Comparison of ENCODE assay signal across 1 cellular context in the genomic region with DNA sequence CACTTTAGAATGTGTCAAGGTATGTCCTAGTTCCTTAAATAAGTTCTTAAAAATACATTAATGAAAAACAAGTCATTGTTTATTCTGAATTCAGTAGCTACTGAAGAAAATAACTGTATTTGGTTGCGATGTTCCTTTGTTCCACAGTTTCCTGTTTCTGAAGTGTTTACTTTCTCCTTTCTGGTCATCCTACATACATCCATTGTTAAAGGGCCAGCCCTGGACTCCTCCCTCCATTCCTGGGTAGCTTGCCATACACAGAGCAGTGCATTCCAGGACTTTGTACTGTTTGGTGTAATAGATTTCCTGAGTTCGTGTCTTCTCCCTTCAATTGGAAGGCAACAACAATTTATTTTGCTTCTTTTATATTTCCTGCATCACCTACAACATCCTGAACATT.
TF ChIP-seq lines count a peak whose summit lies in the region.

No MANE protein-coding gene starts in this region.

TF ChIP-seq in HepG2, 621 proteins besides CTCF, POLR2A, EP300 and RAD21 (continued from another document):
- TF ChIP-seq, protein P1, sequence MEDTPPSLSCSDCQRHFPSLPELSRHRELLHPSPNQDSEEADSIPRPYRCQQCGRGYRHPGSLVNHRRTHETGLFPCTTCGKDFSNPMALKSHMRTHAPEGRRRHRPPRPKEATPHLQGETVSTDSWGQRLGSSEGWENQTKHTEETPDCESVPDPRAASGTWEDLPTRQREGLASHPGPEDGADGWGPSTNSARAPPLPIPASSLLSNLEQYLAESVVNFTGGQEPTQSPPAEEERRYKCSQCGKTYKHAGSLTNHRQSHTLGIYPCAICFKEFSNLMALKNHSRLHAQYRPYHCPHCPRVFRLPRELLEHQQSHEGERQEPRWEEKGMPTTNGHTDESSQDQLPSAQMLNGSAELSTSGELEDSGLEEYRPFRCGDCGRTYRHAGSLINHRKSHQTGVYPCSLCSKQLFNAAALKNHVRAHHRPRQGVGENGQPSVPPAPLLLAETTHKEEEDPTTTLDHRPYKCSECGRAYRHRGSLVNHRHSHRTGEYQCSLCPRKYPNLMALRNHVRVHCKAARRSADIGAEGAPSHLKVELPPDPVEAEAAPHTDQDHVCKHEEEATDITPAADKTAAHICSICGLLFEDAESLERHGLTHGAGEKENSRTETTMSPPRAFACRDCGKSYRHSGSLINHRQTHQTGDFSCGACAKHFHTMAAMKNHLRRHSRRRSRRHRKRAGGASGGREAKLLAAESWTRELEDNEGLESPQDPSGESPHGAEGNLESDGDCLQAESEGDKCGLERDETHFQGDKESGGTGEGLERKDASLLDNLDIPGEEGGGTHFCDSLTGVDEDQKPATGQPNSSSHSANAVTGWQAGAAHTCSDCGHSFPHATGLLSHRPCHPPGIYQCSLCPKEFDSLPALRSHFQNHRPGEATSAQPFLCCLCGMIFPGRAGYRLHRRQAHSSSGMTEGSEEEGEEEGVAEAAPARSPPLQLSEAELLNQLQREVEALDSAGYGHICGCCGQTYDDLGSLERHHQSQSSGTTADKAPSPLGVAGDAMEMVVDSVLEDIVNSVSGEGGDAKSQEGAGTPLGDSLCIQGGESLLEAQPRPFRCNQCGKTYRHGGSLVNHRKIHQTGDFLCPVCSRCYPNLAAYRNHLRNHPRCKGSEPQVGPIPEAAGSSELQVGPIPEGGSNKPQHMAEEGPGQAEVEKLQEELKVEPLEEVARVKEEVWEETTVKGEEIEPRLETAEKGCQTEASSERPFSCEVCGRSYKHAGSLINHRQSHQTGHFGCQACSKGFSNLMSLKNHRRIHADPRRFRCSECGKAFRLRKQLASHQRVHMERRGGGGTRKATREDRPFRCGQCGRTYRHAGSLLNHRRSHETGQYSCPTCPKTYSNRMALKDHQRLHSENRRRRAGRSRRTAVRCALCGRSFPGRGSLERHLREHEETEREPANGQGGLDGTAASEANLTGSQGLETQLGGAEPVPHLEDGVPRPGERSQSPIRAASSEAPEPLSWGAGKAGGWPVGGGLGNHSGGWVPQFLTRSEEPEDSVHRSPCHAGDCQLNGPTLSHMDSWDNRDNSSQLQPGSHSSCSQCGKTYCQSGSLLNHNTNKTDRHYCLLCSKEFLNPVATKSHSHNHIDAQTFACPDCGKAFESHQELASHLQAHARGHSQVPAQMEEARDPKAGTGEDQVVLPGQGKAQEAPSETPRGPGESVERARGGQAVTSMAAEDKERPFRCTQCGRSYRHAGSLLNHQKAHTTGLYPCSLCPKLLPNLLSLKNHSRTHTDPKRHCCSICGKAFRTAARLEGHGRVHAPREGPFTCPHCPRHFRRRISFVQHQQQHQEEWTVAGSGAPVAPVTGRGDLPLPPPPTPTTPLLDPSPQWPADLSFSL (CRISPR knock-in tag; IDR thresholded peaks at IDR 0.05): no peak
